Comparison of ENCODE assay signal across 1 cellular context in the genomic region with DNA sequence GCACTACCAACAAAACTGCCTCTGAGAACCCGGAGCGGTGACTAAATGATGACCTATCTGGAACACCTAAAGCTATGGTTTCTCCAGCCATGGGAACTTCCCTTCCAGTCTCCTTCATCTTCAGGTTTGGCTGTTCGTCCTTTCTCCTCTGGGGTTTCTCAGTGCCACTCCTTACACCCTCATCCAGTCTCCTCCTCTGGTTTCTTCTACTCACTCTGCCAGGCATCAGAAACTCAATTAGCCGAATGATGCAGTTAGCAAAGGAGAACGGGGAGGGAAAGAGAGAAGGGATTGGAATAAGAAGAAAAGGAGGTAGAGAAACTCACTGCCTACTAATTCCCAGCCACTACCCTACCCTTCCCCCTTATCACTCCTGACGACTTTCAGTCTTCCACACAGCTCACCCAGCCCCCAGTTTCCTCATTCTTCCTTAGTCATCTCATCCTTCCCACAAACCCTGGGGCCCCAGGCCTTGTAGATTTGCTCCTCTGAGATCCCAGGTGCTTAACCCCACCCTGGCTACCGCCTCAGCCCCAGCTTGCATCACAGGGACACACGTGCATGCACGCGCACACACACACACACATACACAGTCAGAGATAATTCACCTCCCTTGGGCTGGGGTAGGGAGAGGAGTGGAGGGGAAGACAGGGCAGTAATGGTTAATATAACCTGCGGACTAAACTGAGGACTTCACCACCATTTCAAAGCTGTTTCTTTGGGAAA.
A peak's percentile ranks its signal among the peaks of the same experiment; 100 is the strongest.
TF ChIP-seq lines count a peak whose summit lies in the region.

No MANE protein-coding gene starts in this region.

TF ChIP-seq in endothelial cell of umbilical vein, 7 proteins besides CTCF, POLR2A, EP300 and RAD21 (continued from another document):
- TF ChIP-seq JUN (IDR thresholded peaks at IDR 0.05; ENCODE audit: borderline replicate concordance, insufficient read depth, insufficient read length, low read depth) (peak; percentile 6), EZH2 (IDR thresholded peaks at IDR 0.05; ENCODE audit: borderline replicate concordance, low read depth, low read length, severe bottlenecking) (no peak), MAX (IDR thresholded peaks at IDR 0.05; ENCODE audit: insufficient read depth, insufficient read length) (no peak), POLR2AphosphoS5 (IDR thresholded peaks at IDR 0.05; ENCODE audit: insufficient read depth, low read depth, low read length) (peak; percentile 55), GATA2 (IDR thresholded peaks at IDR 0.05; ENCODE audit: insufficient read depth, insufficient read length, low read depth, low read length) (peak; percentile 25), FOS (IDR thresholded peaks at IDR 0.05; ENCODE audit: borderline replicate concordance, insufficient read depth, low read length) (peak; percentile 55)
